Comparison of ENCODE assay signal across 14 cellular contexts in genomic region chr3:23325466-23326065, GRCh38.
DNase-seq lines count a peak whose midpoint lies in the region; ATAC-seq, FAIRE-seq and TF ChIP-seq lines count a peak whose summit lies in the region.
"Had no signal": no experiment of that assay in that cellular context is flagged by ENCODE, and none has a peak within 500 bp of the region (broad histone marks: within the 10 kb centered on the region; RNA-seq: fewer than 3 reads in every experiment).

No MANE protein-coding gene starts in this region.

- no peaks in the 10 kb centered on the region for H3K36me3 Mint-ChIP-seq in astrocyte (ENCODE audit: low read depth, unreplicated experiment)
- H3K36me3 Mint-ChIP-seq in stimulated activated effector memory CD8-positive, alpha-beta T cell treated with anti-CD3 and anti-CD28 coated beads, Interleukin-12 subunit alpha, Interleukin-12 subunit beta, amount 100 ng/mL, for 72 hours, result no peaks in the 10 kb centered on the region
- H3K36me3 Mint-ChIP-seq: CD4-positive, alpha-beta memory T cell had no signal

- no peaks in the 10 kb centered on the region for H3K36me3 ChIP-seq in astrocyte (ENCODE audit: insufficient read depth, low read length)
- no peaks in the 10 kb centered on the region for H3K36me3 ChIP-seq in trophoblast cell (ENCODE audit: control insufficient read depth in 1 of 2, insufficient read depth in 2 of 2, low read length in 2 of 2)
- H3K36me3 ChIP-seq: neutrophil had no signal

- H2BK5ac ChIP-seq in trophoblast cell (ENCODE audit: low read depth, low read length, poor library complexity), result no peak overlapping the region

- H3K79me2 ChIP-seq in astrocyte (ENCODE audit: insufficient read depth, low read length) (peaks cover 14% of the 10 kb centered on the region), trophoblast cell (ENCODE audit: control insufficient read depth, insufficient read depth, low read length, poor library complexity) (no peaks in the 10 kb centered on the region)

- DNase-seq in CD1c-positive myeloid dendritic cell (ENCODE audit: extremely low spot score), result peak; percentile 64
- no peak for DNase-seq in astrocyte (ENCODE audit: low read depth)
- DNase-seq in HuH-7.5 (ENCODE audit: low spot score), result no peak
- no peak for DNase-seq in trophoblast cell
- DNase-seq in COR-L47 (lab: John Stamatoyannopoulos, UW), result no peak
- DNase-seq in stimulated activated effector memory CD8-positive, alpha-beta T cell treated with anti-CD3 and anti-CD28 coated beads, Interleukin-12 subunit alpha, Interleukin-12 subunit beta, amount 100 ng/mL, for 72 hours (ENCODE audit: low spot score in 2 of 2), result no peak
- DNase-seq: NCI-H1694 treated with DMSO at 0.1 percent for 48 hours; stimulated activated CD8-positive, alpha-beta memory T cell treated with anti-CD3 and anti-CD28 coated beads, Interleukin-4, amount 100 ng/mL, for 48 hours had no signal

- H3K27me3 ChIP-seq in astrocyte (ENCODE audit: insufficient read depth, low read length) (no peaks in the 10 kb centered on the region), trophoblast cell (ENCODE audit: insufficient read depth, low read length) (no peaks in the 10 kb centered on the region)
- H3K27me3 ChIP-seq: neutrophil had no signal

- no peak overlapping the region for H2BK12ac ChIP-seq in trophoblast cell (ENCODE audit: low read length)

- H3K9ac ChIP-seq in astrocyte (ENCODE audit: low read length) (no peak overlapping the region), trophoblast cell (ENCODE audit: low read length) (no peak overlapping the region)

- H3K79me1 ChIP-seq in trophoblast cell (ENCODE audit: low read length), result no peaks in the 10 kb centered on the region

- H2AK5ac ChIP-seq in trophoblast cell (ENCODE audit: low read length), result no peak overlapping the region

- no peak overlapping the region for H4K91ac ChIP-seq in trophoblast cell (ENCODE audit: low read depth, low read length)

- H3K4me3 Mint-ChIP-seq in astrocyte (ENCODE audit: unreplicated experiment), result no peak overlapping the region
- H3K4me3 Mint-ChIP-seq in stimulated activated effector memory CD8-positive, alpha-beta T cell treated with anti-CD3 and anti-CD28 coated beads, Interleukin-12 subunit alpha, Interleukin-12 subunit beta, amount 100 ng/mL, for 72 hours, result no peak overlapping the region
- H3K4me3 Mint-ChIP-seq: brain had no signal

- H4K8ac ChIP-seq in trophoblast cell (ENCODE audit: low read depth, low read length), result no peak overlapping the region

- H4K20me1 ChIP-seq in astrocyte (ENCODE audit: insufficient read depth, low read length), result peaks cover 48% of the 10 kb centered on the region

- peaks cover 13% of the 10 kb centered on the region for H3K4me1 ChIP-seq in astrocyte (ENCODE audit: insufficient read depth, low read length)
- H3K4me1 ChIP-seq in trophoblast cell (ENCODE audit: control insufficient read depth in 1 of 2, insufficient read depth in 2 of 2, low read length in 2 of 2), result peaks cover 3 to 5% of the 10 kb centered on the region in 2 experiments

- no peak overlapping the region for H3K18ac ChIP-seq in trophoblast cell (ENCODE audit: low read length)

- H3K4me2 ChIP-seq in astrocyte (ENCODE audit: low read length) (peak overlapping the region; percentile 63), trophoblast cell (ENCODE audit: low read length) (no peak overlapping the region)

- H3K27ac ChIP-seq in astrocyte (ENCODE audit: low read depth, low read length) (no peak overlapping the region), trophoblast cell (ENCODE audit: low read depth, low read length) (no peak overlapping the region)
- H3K27ac ChIP-seq: neutrophil, VCaP had no signal

- ATAC-seq in GM19452 (IDR thresholded peaks at IDR 0.05; ENCODE audit: unreplicated experiment) (peak; percentile 51), HG03066 (IDR thresholded peaks at IDR 0.05; ENCODE audit: low read depth, unreplicated experiment) (peak; percentile 64)
- no peak for ATAC-seq in stimulated activated effector memory CD8-positive, alpha-beta T cell treated with anti-CD3 and anti-CD28 coated beads, Interleukin-12 subunit alpha, Interleukin-12 subunit beta, amount 100 ng/mL, for 72 hours

- no peak overlapping the region for H3K23ac ChIP-seq in trophoblast cell (ENCODE audit: low read length)

- no peak overlapping the region for H3K27ac Mint-ChIP-seq in astrocyte (ENCODE audit: unreplicated experiment)
- no peak overlapping the region for H3K27ac Mint-ChIP-seq in stimulated activated effector memory CD8-positive, alpha-beta T cell treated with anti-CD3 and anti-CD28 coated beads, Interleukin-12 subunit alpha, Interleukin-12 subunit beta, amount 100 ng/mL, for 72 hours
- H3K27ac Mint-ChIP-seq: brain had no signal

- no peak overlapping the region for H2BK120ac ChIP-seq in trophoblast cell (ENCODE audit: insufficient read depth, low read length, poor library complexity)

- H3K27me3 Mint-ChIP-seq in astrocyte (ENCODE audit: low read depth, unreplicated experiment), result no peaks in the 10 kb centered on the region
- H3K27me3 Mint-ChIP-seq: brain; CD4-positive, alpha-beta memory T cell had no signal

- WGBS in trophoblast cell (ENCODE audit: extremely low coverage, insufficient coverage, insufficient read length), result no CpG with 5 or more reads among the region's 4 CpGs

- H3K4me3 ChIP-seq in astrocyte (ENCODE audit: insufficient read depth, low read depth, low read length) (no peak overlapping the region), trophoblast cell (ENCODE audit: low read depth, low read length) (no peak overlapping the region)

- no peak overlapping the region for H3K4ac ChIP-seq in trophoblast cell (ENCODE audit: low read depth, low read length)

- H2AFZ ChIP-seq in astrocyte (ENCODE audit: low read depth, low read length), result no peak overlapping the region
- H2AFZ ChIP-seq in trophoblast cell (ENCODE audit: insufficient read depth, low read length, poor library complexity), result no peak overlapping the region

- no peak for TF ChIP-seq CTCF in astrocyte (IDR thresholded peaks at IDR 0.05; ENCODE audit: insufficient read depth, low read depth, low read length)

- no peak for FAIRE-seq in astrocyte (lab: Jason Lieb, UNC)

- no peak overlapping the region for H3K14ac ChIP-seq in trophoblast cell (ENCODE audit: low read length)

- no peak overlapping the region for H4K12ac ChIP-seq in trophoblast cell (ENCODE audit: low read depth, low read length)

- no peaks in the 10 kb centered on the region for H3K9me3 ChIP-seq in astrocyte (ENCODE audit: insufficient read depth, low read depth, low read length)
- H3K9me3 ChIP-seq in trophoblast cell (ENCODE audit: insufficient read depth, low read depth, low read length), result no peaks in the 10 kb centered on the region
- H3K9me3 ChIP-seq: neutrophil had no signal

- H3K9me3 Mint-ChIP-seq in astrocyte (ENCODE audit: unreplicated experiment), result peaks cover 3% of the 10 kb centered on the region
- no peaks in the 10 kb centered on the region for H3K9me3 Mint-ChIP-seq in stimulated activated effector memory CD8-positive, alpha-beta T cell treated with anti-CD3 and anti-CD28 coated beads, Interleukin-12 subunit alpha, Interleukin-12 subunit beta, amount 100 ng/mL, for 72 hours

- H3K4me1 Mint-ChIP-seq in astrocyte (ENCODE audit: low read depth, unreplicated experiment), result peaks cover 11% of the 10 kb centered on the region
- H3K4me1 Mint-ChIP-seq in stimulated activated effector memory CD8-positive, alpha-beta T cell treated with anti-CD3 and anti-CD28 coated beads, Interleukin-12 subunit alpha, Interleukin-12 subunit beta, amount 100 ng/mL, for 72 hours, result no peaks in the 10 kb centered on the region
